In the genomic region with DNA sequence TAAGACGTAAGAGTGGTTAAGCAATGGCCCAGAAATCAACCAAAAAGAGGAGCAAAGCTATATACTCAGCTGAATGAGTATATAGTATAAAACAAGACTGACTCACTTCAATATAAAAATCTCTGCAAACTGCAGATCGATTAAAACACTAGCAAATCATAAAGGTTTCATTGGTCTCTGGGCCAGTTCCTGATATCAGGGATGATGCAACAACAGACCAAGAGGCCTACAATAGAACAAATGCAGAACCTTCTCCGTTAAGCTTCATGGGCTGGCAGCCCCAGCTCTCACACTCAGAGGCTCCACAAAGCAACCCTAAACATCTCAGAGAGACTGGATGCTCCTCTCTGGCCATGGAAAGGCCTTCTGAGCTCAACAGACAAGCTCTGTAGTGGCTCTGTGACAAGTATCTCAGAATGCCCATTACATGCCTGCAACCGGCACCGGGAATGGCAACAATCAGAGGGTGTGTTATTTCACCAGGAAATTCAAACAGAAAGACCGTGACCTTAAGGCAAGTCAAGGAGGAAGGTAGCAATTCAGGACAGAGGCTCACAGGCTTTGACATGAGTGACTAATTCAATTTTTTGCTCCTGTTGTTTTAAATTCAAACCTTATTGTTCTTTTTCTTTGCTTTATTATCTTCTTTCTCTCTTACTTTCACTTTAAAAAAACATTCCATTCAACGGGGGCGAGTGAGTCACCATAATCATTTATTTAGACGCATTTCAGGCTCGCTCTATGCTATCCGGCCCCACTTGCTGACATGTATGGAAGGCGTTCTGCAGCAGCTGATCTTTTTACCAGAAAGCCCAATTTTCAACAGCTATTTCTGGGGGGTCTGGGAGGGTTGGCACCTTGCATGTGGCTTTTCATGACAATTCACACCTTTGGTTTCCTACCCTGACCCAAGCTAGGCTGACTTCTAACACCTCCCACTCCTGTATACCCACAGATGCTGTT, we compare ENCODE assay signal across 9 cellular contexts. TPM values are rescaled to one million over a fixed set of nuclear protein-coding genes. Genes with fewer than 3 reads are reported as not detected.
DNase-seq lines count a peak whose midpoint lies in the region; ATAC-seq and TF ChIP-seq lines count a peak whose summit lies in the region.
"Had no signal": no experiment of that assay in that cellular context is flagged by ENCODE, and none has a peak within 500 bp of the region (broad histone marks: within the 10 kb centered on the region; RNA-seq: fewer than 3 reads in every experiment).

No MANE protein-coding gene starts in this region.

- in situ Hi-C loops in mammary epithelial cell (cut with MboI; ENCODE audit: low sequenced_read_pairs in 2 of 2), result no loop called here

- peak overlapping the region; percentile 41 for H3K27ac ChIP-seq in mammary epithelial cell (ENCODE audit: insufficient read depth, low read depth, low read length)
- peak overlapping the region in 1 of 2 donors; percentile 57 for H3K27ac ChIP-seq in lung (ENCODE audit: low read depth in 1 of 2, low read length in 1 of 2)
- H3K27ac ChIP-seq in tibial nerve, result peak overlapping the region in 3 of 4 donors; percentile 15 to 50 (median 42)
- H3K27ac ChIP-seq: 22Rv1 had no signal

- peak overlapping the region; percentile 75 for H3K4me2 ChIP-seq in mammary epithelial cell (ENCODE audit: insufficient read depth, low read depth, low read length)

- H3K4me3 ChIP-seq in mammary epithelial cell (replicated peaks in 1 of 3; ENCODE audit: insufficient read depth in 1 of 3, low read depth in 2 of 3, low read length in 3 of 3), result peak overlapping the region in 2 of 3 experiments; percentile 5 to 30
- no peak overlapping the region for H3K4me3 ChIP-seq in lung
- peak overlapping the region in 2 of 4 donors; percentile 8 to 13 for H3K4me3 ChIP-seq in tibial nerve

- H3K9me3 ChIP-seq in mammary epithelial cell (replicated peaks; ENCODE audit: insufficient read depth, low read length) (no peaks in the 10 kb centered on the region), lung (ENCODE audit: control insufficient read depth in 2 of 2, insufficient read depth in 1 of 2, low read length in 1 of 2) (no peaks in the 10 kb centered on the region), tibial nerve (no peaks in the 10 kb centered on the region)

- peak overlapping the region; percentile 91 for H2AFZ ChIP-seq in mammary epithelial cell (ENCODE audit: low read depth, low read length)

- TF ChIP-seq POLR2A in tibial nerve (IDR thresholded peaks at IDR 0.05), result no peak

- ATAC-seq in lung (ENCODE audit: insufficient read depth, low FRiP score) (peak; percentile 51), GM18870 (IDR thresholded peaks at IDR 0.05; ENCODE audit: unreplicated experiment) (no peak), HG03175 (IDR thresholded peaks at IDR 0.05; ENCODE audit: unreplicated experiment) (no peak)

- peak; percentile 34 for DNase-seq in DMS153 treated with DMSO at 0.1 percent for 48 hours (lab: John Stamatoyannopoulos, UW; ENCODE audit: unreplicated experiment)
- no peak for DNase-seq in DMS153 (lab: John Stamatoyannopoulos, UW)
- DNase-seq in mammary epithelial cell, result peak; percentile 32
- no peak for DNase-seq in lung (ENCODE audit: low spot score)
- no peak for DNase-seq in tibial nerve (ENCODE audit: low spot score in 2 of 2)
- DNase-seq in activated naive CD4-positive, alpha-beta T cell (lab: John Stamatoyannopoulos, UW), result no peak

- H4K20me1 ChIP-seq in mammary epithelial cell (ENCODE audit: insufficient read depth, low read length), result no peaks in the 10 kb centered on the region

- H3K27me3 ChIP-seq in mammary epithelial cell (ENCODE audit: insufficient read depth, low read length), result no peaks in the 10 kb centered on the region
- no peaks in the 10 kb centered on the region for H3K27me3 ChIP-seq in lung (ENCODE audit: control insufficient read depth, insufficient read depth)
- no peaks in the 10 kb centered on the region for H3K27me3 ChIP-seq in tibial nerve

- CTCF ChIA-PET in mammary epithelial cell (lab: Charles Lee; ENCODE audit: low non-redundant PET), result no interaction called here

- dilution Hi-C loops in mammary epithelial cell (cut with HindIII; ENCODE audit: low sequenced_read_pairs), result no loop called here

- TF ChIP-seq CTCF in mammary epithelial cell (conservative IDR thresholded peaks at IDR 0.05 in 1 of 2, IDR thresholded peaks at IDR 0.05 in 1 of 2; ENCODE audit: extremely low read depth in 1 of 2, insufficient read depth in 1 of 2, low read depth in 1 of 2, low read length in 2 of 2) (no peak), lung (IDR thresholded peaks at IDR 0.05; ENCODE audit: control extremely low read depth, extremely low read depth) (no peak), tibial nerve (IDR thresholded peaks at IDR 0.05) (no peak)

- 9% methylated on average over 11 of the region's 12 CpGs for WGBS in mammary epithelial cell (ENCODE audit: low coverage, missing lambda C conversion rate)
- WGBS in lung, 2 donors, result 30 to 44% methylated on average over 12 of the region's 12 CpGs
- 27 to 40% methylated on average over 12 of the region's 12 CpGs for whole genome bisulfite sequencing in tibial nerve, 2 donors

- TF ChIP-seq EP300 in tibial nerve (IDR thresholded peaks at IDR 0.05), result no peak

- H3K4me1 ChIP-seq in mammary epithelial cell (ENCODE audit: insufficient read depth, low read length), result peaks cover 31% of the 10 kb centered on the region
- H3K4me1 ChIP-seq in lung (ENCODE audit: control insufficient read depth in 2 of 2, insufficient read depth in 2 of 2, low read length in 2 of 2), result peaks cover 11 to 25% of the 10 kb centered on the region in 2 donors
- H3K4me1 ChIP-seq in tibial nerve, result peaks cover 0 to 57% (median 24%) of the 10 kb centered on the region in 4 donors

- H3K9ac ChIP-seq in mammary epithelial cell (ENCODE audit: insufficient read depth, low read length), result no peak overlapping the region

- intact Hi-C loops in mammary epithelial cell (cut with micrococcal nuclease), result no loop called here

- no peaks in the 10 kb centered on the region for H3K79me2 ChIP-seq in mammary epithelial cell (ENCODE audit: insufficient read depth, low read length)

- no peaks in the 10 kb centered on the region for H3K36me3 ChIP-seq in mammary epithelial cell (ENCODE audit: insufficient read depth, low read length)
- peaks cover 0 to 1% of the 10 kb centered on the region in 2 donors for H3K36me3 ChIP-seq in lung (ENCODE audit: control insufficient read depth in 2 of 2, insufficient read depth in 2 of 2, low read length in 2 of 2)
- H3K36me3 ChIP-seq in tibial nerve, result no peaks in the 10 kb centered on the region

- no TSS peak for BruUV-seq in mammary epithelial cell (replicated peaks; lab: Mats Ljungman, UMichigan)

RNA-seq across cellular contexts. Expression of a gene that starts 15.1 kb away (rescaled TPM):
- total RNA-seq in mammary epithelial cell (1 to 10 TPM; 1.1 to 2.0 TPM), lung (10 to 100 TPM; 17.9 to 23.6 TPM), tibial nerve (1 to 10 TPM; 3.3 to 5.7 (median 4.9) TPM)
- polyA plus RNA-seq in mammary epithelial cell (0.62 TPM), lung (10 to 100 TPM in 1 of 2 donors, 1 to 10 TPM in 1; 4.3 to 15.3 TPM)
- 3.7 TPM for polyA minus RNA-seq in mammary epithelial cell

Comparison
In these comparisons a context has a peak if more than half of its experiments do, and no peak if none do; other contexts are left out.
1. DNase-seq: peak in DMS153 treated with DMSO at 0.1 percent for 48 hours (single experiment) and mammary epithelial cell (single experiment); none in DMS153 (single experiment), lung (single experiment), tibial nerve (0 of 2) and activated naive CD4-positive, alpha-beta T cell (0 of 4).